ENCODE assay signal across 10 cellular contexts in genomic region chr7:120550494-120551048, GRCh38.
DNase-seq lines count a peak whose midpoint lies in the region; ATAC-seq lines count a peak whose summit lies in the region.
"Had no signal": no experiment of that assay in that cellular context is flagged by ENCODE, and none has a peak within 500 bp of the region (broad histone marks: within the 10 kb centered on the region; RNA-seq: fewer than 3 reads in every experiment).

No MANE protein-coding gene starts in this region.

- H3K9me3 Mint-ChIP-seq in natural killer cell treated with Interleukin-12 subunit alpha and Interleukin-12 subunit beta and Interleukin-15 and Interleukin-18, amount 100 ng/mL, for 72 hours, result peaks cover 6% of the 10 kb centered on the region

- no peaks in the 10 kb centered on the region for H3K9me3 ChIP-seq in iPS-20b (ENCODE audit: insufficient read depth, low read depth, low read length)

- H3K36me3 Mint-ChIP-seq in natural killer cell treated with Interleukin-12 subunit alpha and Interleukin-12 subunit beta and Interleukin-15 and Interleukin-18, amount 100 ng/mL, for 72 hours, result no peaks in the 10 kb centered on the region

- ATAC-seq in GM18858 (IDR thresholded peaks at IDR 0.05; ENCODE audit: unreplicated experiment) (peak; percentile 35), HG02938 (IDR thresholded peaks at IDR 0.05; ENCODE audit: unreplicated experiment) (peak; percentile 31)
- ATAC-seq in natural killer cell treated with Interleukin-12 subunit alpha and Interleukin-12 subunit beta and Interleukin-15 and Interleukin-18, amount 100 ng/mL, for 72 hours, result no peak
- ATAC-seq: K562, Right ventricle myocardium inferior had no signal

- H3K4me3 ChIP-seq in iPS-20b (ENCODE audit: low read length), result no peak overlapping the region
- H3K4me3 ChIP-seq: K562 had no signal

- no peaks in the 10 kb centered on the region for H3K36me3 ChIP-seq in iPS-20b (ENCODE audit: insufficient read depth, low read depth, low read length)

- H3K27ac Mint-ChIP-seq in natural killer cell treated with Interleukin-12 subunit alpha and Interleukin-12 subunit beta and Interleukin-15 and Interleukin-18, amount 100 ng/mL, for 72 hours, result no peak overlapping the region

- no peaks in the 10 kb centered on the region for H3K27me3 Mint-ChIP-seq in natural killer cell treated with Interleukin-12 subunit alpha and Interleukin-12 subunit beta and Interleukin-15 and Interleukin-18, amount 100 ng/mL, for 72 hours

- DNase-seq in NCI-H526 (lab: John Stamatoyannopoulos, UW) (peak; percentile 91 to 93), NCI-H128 (lab: John Stamatoyannopoulos, UW; ENCODE audit: unreplicated experiment) (no peak), RKO (ENCODE audit: low spot score) (no peak)
- no peak for DNase-seq in natural killer cell treated with Interleukin-12 subunit alpha and Interleukin-12 subunit beta and Interleukin-15 and Interleukin-18, amount 100 ng/mL, for 72 hours (ENCODE audit: low spot score)
- DNase-seq: activated CD4-positive, alpha-beta T cell treated with anti-CD3 and anti-CD28 coated beads, Interleukin-2, amount 50 U/mL, for 4 hours had no signal

- H3K4me1 ChIP-seq in iPS-20b (ENCODE audit: insufficient read depth, low read length), result peaks cover 29% of the 10 kb centered on the region

- H3K4me1 Mint-ChIP-seq in natural killer cell treated with Interleukin-12 subunit alpha and Interleukin-12 subunit beta and Interleukin-15 and Interleukin-18, amount 100 ng/mL, for 72 hours (ENCODE audit: low read depth in 2 of 2), result no peaks in the 10 kb centered on the region

- H3K9ac ChIP-seq in iPS-20b (ENCODE audit: low read depth, low read length), result no peak overlapping the region; the same call in 1 of the 2 replicates

- no peak overlapping the region for H3K4me3 Mint-ChIP-seq in natural killer cell treated with Interleukin-12 subunit alpha and Interleukin-12 subunit beta and Interleukin-15 and Interleukin-18, amount 100 ng/mL, for 72 hours

- no peaks in the 10 kb centered on the region for H3K27me3 ChIP-seq in iPS-20b (ENCODE audit: insufficient read depth, low read length)

- H3K27ac ChIP-seq in iPS-20b (ENCODE audit: low read length), result peak overlapping the region; percentile 62

Comparison
In these comparisons a context has a peak if more than half of its experiments do, and no peak if none do; other contexts are left out.
1. ATAC-seq: peak in GM18858 (single experiment) and HG02938 (single experiment); none in natural killer cell treated with Interleukin-12 subunit alpha and Interleukin-12 subunit beta and Interleukin-15 and Interleukin-18, amount 100 ng/mL, for 72 hours (0 of 2).
2. DNase-seq: peak in NCI-H526 (2 of 2); none in NCI-H128 (single experiment), natural killer cell treated with Interleukin-12 subunit alpha and Interleukin-12 subunit beta and Interleukin-15 and Interleukin-18, amount 100 ng/mL, for 72 hours (single experiment) and RKO (single experiment).